In genomic region chr16:4802659-4803287, GRCh38 we compare ENCODE assay signal across 8 cellular contexts. TPM values are rescaled to one million over a fixed set of nuclear protein-coding genes. Genes with fewer than 3 reads are reported as not detected.
A peak's percentile ranks its signal among the peaks of the same experiment; 100 is the strongest.
DNase-seq lines count a peak whose midpoint lies in the region; ATAC-seq and TF ChIP-seq lines count a peak whose summit lies in the region.

No MANE protein-coding gene starts in this region.

- peak overlapping the region; percentile 55 for H3K27ac ChIP-seq in PC-9
- H3K27ac ChIP-seq in esophagus muscularis mucosa (replicated peaks in 1 of 4) = peak overlapping the region; percentile 87 to 93 (median 90)
- peak overlapping the region; percentile 14 for H3K27ac ChIP-seq in muscle layer of duodenum (ENCODE audit: low read length)

- H3K36me3 ChIP-seq in PC-9 (ENCODE audit: low read depth) (no peaks in the 10 kb centered on the region; the same call in 1 of the 2 replicates), esophagus muscularis mucosa (peaks cover 18 to 71% (median 56%) of the 10 kb centered on the region in 4 donors), muscle layer of duodenum (ENCODE audit: control insufficient read depth in 1 of 2, insufficient read depth in 2 of 2, low read length in 2 of 2) (peaks cover 7 to 51% of the 10 kb centered on the region in 2 donors)

- H3F3A ChIP-seq in PC-9 (ENCODE audit: insufficient read depth, low read depth) = peaks cover 34% of the 10 kb centered on the region

- TF ChIP-seq EP300 in esophagus muscularis mucosa (IDR thresholded peaks at IDR 0.05) = no peak

- TF ChIP-seq CTCF in PC-9 (conservative IDR thresholded peaks at IDR 0.05) = 0 out of 2 replicates have a peak, but pooled peaks have one; percentile 25
- peak in 1 of 3 experiments; percentile 33 for TF ChIP-seq CTCF in esophagus muscularis mucosa (IDR thresholded peaks at IDR 0.05)

- TSS peak; percentile 24 for BruUV-seq in PC-9 (replicated peaks; lab: Mats Ljungman, UMichigan)

- H3K79me2 ChIP-seq in PC-9 (ENCODE audit: low read depth) = 0 out of 2 replicates have a peak, but pooled peaks cover under 1% of the 10 kb centered on the region

- H3K27me3 ChIP-seq in PC-9 (ENCODE audit: insufficient read depth, low read depth) (no peaks in the 10 kb centered on the region), esophagus muscularis mucosa (no peaks in the 10 kb centered on the region), muscle layer of duodenum (ENCODE audit: low read depth, low read length) (no peaks in the 10 kb centered on the region)

- H4K20me1 ChIP-seq in PC-9 (ENCODE audit: insufficient read depth) = no peaks in the 10 kb centered on the region

- CTCF ChIA-PET in PC-9 (lab: Charles Lee) = interaction anchor here (0.5 to 1.4 kb wide), 3 partner anchors 68 to 153 kb away, joined by 3 to 4 read pairs (median 4); partner anchors contain the start of genes ANKS3 and DNAAF8

- no peak for TF ChIP-seq POLR2A in esophagus muscularis mucosa (IDR thresholded peaks at IDR 0.05; ENCODE audit: low read depth)

- H3K9me2 ChIP-seq in PC-9 (ENCODE audit: insufficient read depth) = no peaks in the 10 kb centered on the region

- 1% methylated on average over 25 of the region's 59 CpGs for WGBS in esophagus muscularis mucosa

- POLR2A ChIA-PET in PC-9 (lab: Charles Lee; ENCODE audit: unreplicated experiment) = interaction anchor here (0.5 to 1.0 kb wide), 6 partner anchors 27 to 1619 kb away, joined by 3 to 12 read pairs (median 4); partner anchors contain the start of genes ANKS3 and DNAAF8

- DNase-seq in DMS153 (lab: John Stamatoyannopoulos, UW) (peak; percentile 87), PC-9 (peak; percentile 82 to 96), esophagus muscularis mucosa (ENCODE audit: extremely low spot score) (peak; percentile 97)
- DNase-seq in Jurkat, Clone E6-1 (ENCODE audit: low read depth, low spot score) = peak; percentile 77
- DNase-seq in activated T-cell treated with anti-CD3 and anti-CD28 coated beads, Interleukin-2, amount 50 U/mL, for 48 hours = peak; percentile 92 to 95
- DNase-seq in stimulated activated CD8-positive, alpha-beta memory T cell treated with anti-CD3 and anti-CD28 coated beads, Interleukin-7, amount 100 ng/mL, for 1 hour (ENCODE audit: low read depth in 2 of 2) = peak; percentile 74 to 75

- H3K4me3 ChIP-seq in Jurkat, Clone E6-1 (ENCODE audit: low read length) = peak overlapping the region; percentile 60
- H3K4me3 ChIP-seq in PC-9 (peak overlapping the region; percentile 81), esophagus muscularis mucosa (peak overlapping the region; percentile 73 to 92 (median 83)), muscle layer of duodenum (ENCODE audit: low read depth in 1 of 2, low read length in 2 of 2) (peak overlapping the region; percentile 64 to 95)

- intact Hi-C loops in PC-9 (cut with micrococcal nuclease; ENCODE audit: unreplicated experiment) = loop anchor here (1.0 to 2.0 kb wide), 3 partner anchors 34 to 154 kb away; partner anchors contain the start of genes ANKS3 and DNAAF8
- intact Hi-C loops in esophagus muscularis mucosa (cut with DNase I) = loop anchor here (5.0 kb wide), 3 partner anchors 35 to 70 kb away; partner anchors contain the start of genes ANKS3, DNAAF8, GLYR1 and UBN1

- H3K4me1 ChIP-seq in PC-9 (replicated peaks; ENCODE audit: insufficient read depth) (peaks cover 14% of the 10 kb centered on the region), esophagus muscularis mucosa (peaks cover 31 to 48% (median 45%) of the 10 kb centered on the region in 4 donors), muscle layer of duodenum (ENCODE audit: control insufficient read depth in 1 of 2, insufficient read depth in 2 of 2, low read length in 2 of 2) (peaks cover 0 to 40% of the 10 kb centered on the region in 2 donors)

- H3K4me2 ChIP-seq in PC-9 = peak overlapping the region; percentile 96

- H2AFZ ChIP-seq in PC-9 = peak overlapping the region; percentile 44

- peak; percentile 91 for ATAC-seq in GM21723 (IDR thresholded peaks at IDR 0.05; ENCODE audit: unreplicated experiment)

- H3K9me3 ChIP-seq in PC-9 (ENCODE audit: insufficient read depth, low read depth) (no peaks in the 10 kb centered on the region), esophagus muscularis mucosa (no peaks in the 10 kb centered on the region), muscle layer of duodenum (ENCODE audit: control insufficient read depth in 1 of 2, low read length in 2 of 2) (no peaks in the 10 kb centered on the region)

RNA-seq across cellular contexts. Expression of gene ROGDI, which starts 0.3 kb away (rescaled TPM):
- 20.1 TPM for polyA plus RNA-seq in Jurkat, Clone E6-1 (2012; ENCODE audit: insufficient read depth, insufficient read length)
- total RNA-seq in PC-9 (2021) (40.8 and 45.2 TPM in 2 replicates), esophagus muscularis mucosa (10 to 100 TPM; 43.2 to 97.2 (median 77.6) TPM)

RNA-seq across cellular contexts. Expression of gene SMIM22, which starts 7.6 kb away (rescaled TPM):
- not detected for polyA plus RNA-seq in Jurkat, Clone E6-1 (2012; ENCODE audit: insufficient read depth, insufficient read length)
- total RNA-seq in PC-9 (2021) (134 and 182 TPM in 2 replicates), esophagus muscularis mucosa (not detected)

RNA-seq across cellular contexts. Expression of gene SEPTIN12, which starts 14.6 kb away (rescaled TPM):
- not detected for polyA plus RNA-seq in Jurkat, Clone E6-1 (2012; ENCODE audit: insufficient read depth, insufficient read length)
- total RNA-seq in PC-9 (2021) (not detected in 2 replicates), esophagus muscularis mucosa (1 to 10 TPM in 1 of 4 donors, not detected in 3; 1.7 TPM)

RNA-seq across cellular contexts. Expression of gene ZNF500, which starts 35.8 kb away (rescaled TPM):
- polyA plus RNA-seq in Jurkat, Clone E6-1 (2012; ENCODE audit: insufficient read depth, insufficient read length) = 5.6 TPM
- total RNA-seq in PC-9 (2021) = 28.8 and 29.2 TPM in 2 replicates
- total RNA-seq in esophagus muscularis mucosa = 10 to 100 TPM in 2 of 4 donors, 1 to 10 TPM in 2; 7.5 to 19.4 (median 13.9) TPM

RNA-seq across cellular contexts. Expression of gene GLYR1, which starts 44.3 kb away (rescaled TPM):
- polyA plus RNA-seq in Jurkat, Clone E6-1 (2012; ENCODE audit: insufficient read depth, insufficient read length) = 60.2 TPM
- 97.5 and 135 TPM in 2 replicates for total RNA-seq in PC-9 (2021)
- 100 to 1,000 TPM in 2 of 4 donors, 10 to 100 TPM in 2; 81.8 to 111 (median 98.8) TPM for total RNA-seq in esophagus muscularis mucosa

Comparison
In these comparisons a context has a peak if more than half of its experiments do, and no peak if none do; other contexts are left out.
1. Peak in every context shown above with its lines: DNase-seq, ATAC-seq, H3K4me3 ChIP-seq and H3K27ac ChIP-seq.
2. H3K27ac ChIP-seq: peak in every context shown above with its lines; median percentile 90 in esophagus muscularis mucosa; 55 in PC-9; 14 in muscle layer of duodenum.
3. RNA of gene SMIM22, which starts 7.6 kb away (total RNA-seq): 134 to 182 TPM in PC-9; not detected in esophagus muscularis mucosa; every median in the first group is over 100 times any median in the second.